34 cellular contexts compared by ENCODE assay signal in genomic region chr10:18599392-18599791, GRCh38.
"Had no signal": no experiment of that assay in that cellular context is flagged by ENCODE, and none has a peak within 500 bp of the region (broad histone marks: within the 10 kb centered on the region; RNA-seq: fewer than 3 reads in every experiment).

No MANE protein-coding gene starts in this region.

- H3K4me3 ChIP-seq: adrenal gland, ascending aorta, body of pancreas, breast epithelium, cardiac muscle cell had no signal

- FAIRE-seq: astrocyte, bronchial epithelial cell had no signal

- H3K27me3 ChIP-seq: adrenal gland, ascending aorta, body of pancreas, brain microvascular endothelial cell, breast epithelium, cardiac muscle cell had no signal

- ATAC-seq: activated naive CD4-positive, alpha-beta T cell treated with anti-CD3 and anti-CD28 coated beads, Interleukin-2, amount 50 U/mL, for 72 hours; activated naive CD8-positive, alpha-beta T cell treated with anti-CD3 and anti-CD28 coated beads, Interleukin-2, amount 50 U/mL, for 24 hours; activated T-cell treated with anti-CD3 and anti-CD28 coated beads, Interleukin-2, amount 50 U/mL, for 4 hours; activated T-cell treated with anti-CD3 and anti-CD28 coated beads, Interleukin-2, amount 50 U/mL, for 72 hours; activated T-helper 17 cell treated with anti-CD3 and anti-CD28 coated beads, Interleukin-2, amount 50 U/mL, for 72 hours; body of pancreas had no signal

- H3K9me3 ChIP-seq: adrenal gland, ascending aorta, body of pancreas, breast epithelium had no signal

- H3K27ac ChIP-seq: adrenal gland, ascending aorta, body of pancreas, brain microvascular endothelial cell, breast epithelium, cardiac muscle cell had no signal

- H3K36me3 ChIP-seq: brain microvascular endothelial cell, breast epithelium, cardiac muscle cell had no signal

- H3K4me1 ChIP-seq: adrenal gland, ascending aorta, body of pancreas, breast epithelium had no signal

- DNase-seq: activated effector memory CD4-positive, alpha-beta T cell treated with anti-CD3 and anti-CD28 coated beads, Interleukin-2, amount 50 U/mL, for 16 hours; activated effector memory CD4-positive, alpha-beta T cell treated with Interleukin-2 at 50 U/mL for 16 hours; activated gamma-delta T cell; activated gamma-delta T cell treated with Interleukin-2 at 50 U/mL for 16 hours; activated naive CD4-positive, alpha-beta T cell; activated naive CD4-positive, alpha-beta T cell treated with anti-CD3 and anti-CD28 coated beads for 36 hours; activated naive CD4-positive, alpha-beta T cell treated with anti-CD3 and anti-CD28 coated beads, Interleukin-2, amount 10 ng/mL, durations not matched to agents 7 days and 5 days; activated naive CD4-positive, alpha-beta T cell treated with anti-CD3 and anti-CD28 coated beads, Interleukin-2, amount 50 U/mL, for 16 hours; activated naive CD4-positive, alpha-beta T cell treated with Interleukin-2 at 50 U/mL for 16 hours; activated naive CD8-positive, alpha-beta T cell treated with anti-CD3 and anti-CD28 coated beads for 36 hours; activated naive CD8-positive, alpha-beta T cell treated with anti-CD3 and anti-CD28 coated beads, Interleukin-2, amount 10 ng/mL, durations not matched to agents 7 days and 5 days; activated naive CD8-positive, alpha-beta T cell treated with anti-CD3 and anti-CD28 coated beads, Interleukin-2, amount 50 U/mL, for 24 hours; activated T-cell treated with anti-CD3 and anti-CD28 coated beads, Interleukin-2, amount 50 U/mL, for 1 hour; activated T-cell treated with anti-CD3 and anti-CD28 coated beads, Interleukin-2, amount 50 U/mL, for 24 hours; activated T-cell treated with anti-CD3 and anti-CD28 coated beads, Interleukin-2, amount 50 U/mL, for 4 hours; activated T-cell treated with anti-CD3 and anti-CD28 coated beads, Interleukin-2, amount 50 U/mL, for 48 hours; activated T-cell treated with anti-CD3 and anti-CD28 coated beads, Interleukin-2, amount 50 U/mL, for 72 hours; adrenal gland; amniotic stem cell; amygdala; anterior cingulate cortex; aorta; body of pancreas; brain microvascular endothelial cell; caudate nucleus; central memory CD4-positive, alpha-beta T cell; cerebellar nuclear complex had no signal
